Comparison of ENCODE assay signal across 8 cellular contexts in genomic region chr7:1160665-1161010, GRCh38. TPM values are rescaled to one million over a fixed set of nuclear protein-coding genes. Genes with fewer than 3 reads are reported as not detected.
DNase-seq lines count a peak whose midpoint lies in the region; TF ChIP-seq lines count a peak whose summit lies in the region.

No MANE protein-coding gene starts in this region.

- no peaks in the 10 kb centered on the region for H3K27me3 Mint-ChIP-seq in brain

- peaks cover 38% of the 10 kb centered on the region for H3K79me2 ChIP-seq in KMS-11 (ENCODE audit: insufficient read depth, low read depth)

- intact Hi-C loops in testis (cut with DNase I; ENCODE audit: low total_unique reads) = no loop called here

- no peaks in the 10 kb centered on the region for H3K27me3 ChIP-seq in KMS-11 (ENCODE audit: insufficient read depth, low read depth)
- H3K27me3 ChIP-seq in testis = no peaks in the 10 kb centered on the region

- DNase-seq in NK-92 treated with Interleukin-12 subunit alpha and Interleukin-12 subunit beta, amount 100 ng/mL, for 24 hours (lab: John Stamatoyannopoulos, UW) = peak; percentile 14
- DNase-seq in NK-92 (lab: John Stamatoyannopoulos, UW; ENCODE audit: unreplicated experiment) (no peak), kidney tubule cell (ENCODE audit: low spot score) (peak; percentile 30), testis (no peak), occipital lobe (lab: John Stamatoyannopoulos, UW) (no peak), GM19240 (ENCODE audit: insufficient read length, low spot score) (no peak)

- H3K27ac ChIP-seq in KMS-11 (peak overlapping the region; percentile 81), testis (peak overlapping the region; percentile 97 to 99)

- peaks cover 8% of the 10 kb centered on the region for H3K36me3 Mint-ChIP-seq in brain

- peak overlapping the region; percentile 99 for H3K4me2 ChIP-seq in KMS-11

- TF ChIP-seq CTCF in KMS-11 (conservative IDR thresholded peaks at IDR 0.05; ENCODE audit: low read depth, low read length) (no peak), brain (conservative IDR thresholded peaks at IDR 0.05) (no peak), testis (IDR thresholded peaks at IDR 0.05) (no peak)

- H2AFZ ChIP-seq in KMS-11 (ENCODE audit: low read depth) = peak overlapping the region; percentile 73

- peak overlapping the region; percentile 79 to 89 (median 84) for H3K4me3 Mint-ChIP-seq in brain

- no peaks in the 10 kb centered on the region for H3K9me3 Mint-ChIP-seq in brain

- no peak for TF ChIP-seq POLR2A in testis (IDR thresholded peaks at IDR 0.05)

- no peaks in the 10 kb centered on the region for H3K9me3 ChIP-seq in testis

- H3K36me3 ChIP-seq in KMS-11 (ENCODE audit: insufficient read depth) = peaks cover 10% of the 10 kb centered on the region; the same call in 1 of the 2 replicates
- H3K36me3 ChIP-seq in testis (ENCODE audit: low read depth, missing control alignments) = no peaks in the 10 kb centered on the region

- WGBS in testis, 2 donors = 22 to 23% methylated on average over 7 to 19 of the region's 19 CpGs

- H3K4me1 ChIP-seq in KMS-11 (ENCODE audit: low read depth, poor library complexity, severe bottlenecking) = peaks cover 16% of the 10 kb centered on the region
- peaks cover 6% of the 10 kb centered on the region for H3K4me1 ChIP-seq in testis

- H4K20me1 ChIP-seq in KMS-11 (ENCODE audit: insufficient read depth) = no peaks in the 10 kb centered on the region

- peak overlapping the region; percentile 56 to 84 (median 72) for H3K27ac Mint-ChIP-seq in brain

- H3K4me1 Mint-ChIP-seq in brain = peaks cover 36% of the 10 kb centered on the region

- H3K4me3 ChIP-seq in KMS-11 (IDR thresholded peaks at IDR 0.05; ENCODE audit: insufficient read depth, low read depth, low read length) = no peak overlapping the region
- H3K4me3 ChIP-seq in testis = peak overlapping the region; percentile 80 to 89

- peak overlapping the region; percentile 95 for H3K9ac ChIP-seq in KMS-11

RNA-seq across cellular contexts. Expression of gene ZFAND2A, which starts 0.6 kb away (rescaled TPM):
- polyA plus RNA-seq in brain (ENCODE audit: insufficient read depth, low read depth, low replicate concordance) = 25.2 TPM
- 10 to 100 TPM; 32.9 to 37.8 TPM for total RNA-seq in testis
- 61.4 TPM for polyA plus RNA-seq in testis (ENCODE audit: insufficient read depth, low read depth, low replicate concordance)
- 14.7 TPM for total RNA-seq in occipital lobe

Comparison
In these comparisons a context has a peak if more than half of its experiments do, and no peak if none do; other contexts are left out.
1. DNase-seq: peak in NK-92 treated with Interleukin-12 subunit alpha and Interleukin-12 subunit beta, amount 100 ng/mL, for 24 hours (single experiment) and kidney tubule cell (single experiment); none in NK-92 (single experiment), testis (single experiment), occipital lobe (single experiment) and GM19240 (single experiment).